Comparison of ENCODE assay signal across 8 cellular contexts in genomic region chr22:41621099-41621910, GRCh38. TPM values are rescaled to one million over a fixed set of nuclear protein-coding genes. Genes with fewer than 3 reads are reported as not detected.
DNase-seq lines count a peak whose midpoint lies in the region; ATAC-seq and TF ChIP-seq lines count a peak whose summit lies in the region.

Gene XRCC6 (plus strand): TSS chr22:41621295. CDS start chr22:41622005, 710 bp downstream.

- ATAC-seq in CD8-positive, alpha-beta T cell, result peak; percentile 93
- ATAC-seq in GM19467 (IDR thresholded peaks at IDR 0.05; ENCODE audit: unreplicated experiment), result peak; percentile 72

- peaks cover 52% of the 10 kb centered on the region for H3K4me1 Mint-ChIP-seq in CD8-positive, alpha-beta T cell (ENCODE audit: low read depth)

- POLR2A ChIA-PET in CD8-positive, alpha-beta T cell (lab: Charles Lee), result interaction anchor here (0.6 to 3.4 kb wide), 11 partner anchors 15 to 1157 kb away, joined by 3 to 37 read pairs (median 5); partner anchors contain the start of genes ACO2, PHF5A, PMM1 and RANGAP1

- intact Hi-C loops in CD8-positive, alpha-beta T cell (cut with DNase I, micrococcal nuclease), result loop anchor here (1.0 to 5.0 kb wide), 14 partner anchors 31 to 991 kb away; partner anchors contain the start of genes ACO2 (in 2 of the 2), SNU13 (in 2 of the 2), TEF (in 2 of the 2) and PMM1 (in 1 of the 2)

- no peaks in the 10 kb centered on the region for H3K9me3 Mint-ChIP-seq in CD8-positive, alpha-beta T cell

- peaks cover 25% of the 10 kb centered on the region for H3K4me1 ChIP-seq in CD8-positive, alpha-beta T cell (ENCODE audit: insufficient read depth, low read length)

- peak within 1 kb of the TSS; percentile 95 for H3K27ac ChIP-seq in CD8-positive, alpha-beta T cell (ENCODE audit: low read depth, low read length)

- DNase-seq in CD8-positive, alpha-beta T cell, result peak; percentile 99 to 100 (median 100)
- DNase-seq in HS-5 (ENCODE audit: low read depth) (peak; percentile 98), lung microvascular endothelial cell (ENCODE audit: low read depth in 2 of 2) (peak; percentile 100)
- peak; percentile 98 for DNase-seq in NK-92 treated with Interleukin-12 subunit alpha and Interleukin-12 subunit beta, amount 100 ng/mL, for 24 hours (lab: John Stamatoyannopoulos, UW)
- DNase-seq in activated CD8-positive, alpha-beta memory T cell treated with anti-CD3 and anti-CD28 coated beads for 24 hours, result peak; percentile 100
- DNase-seq in effector CD8-positive, alpha-beta T cell (lab: John Stamatoyannopoulos, UW), result peak; percentile 100
- peak; percentile 99 to 100 (median 100) for DNase-seq in stimulated activated CD4-positive, alpha-beta T cell treated with anti-CD3 and anti-CD28 coated beads, TNF-alpha, amount 100 ng/mL, for 48 hours (ENCODE audit: low read depth in 3 of 3)

- peak within 1 kb of the TSS; percentile 100 for H3K4me3 Mint-ChIP-seq in CD8-positive, alpha-beta T cell

- no peaks in the 10 kb centered on the region for H3K9me3 ChIP-seq in CD8-positive, alpha-beta T cell (ENCODE audit: low read length)

- peak within 1 kb of the TSS; percentile 84 for H3K4me3 ChIP-seq in CD8-positive, alpha-beta T cell (ENCODE audit: low read depth, low read length)

- peaks cover 6% of the 10 kb centered on the region for H3K36me3 ChIP-seq in CD8-positive, alpha-beta T cell (ENCODE audit: insufficient read depth, low read length)

- no peaks in the 10 kb centered on the region for H3K27me3 ChIP-seq in CD8-positive, alpha-beta T cell (ENCODE audit: insufficient read depth, low read length)

- CTCF ChIA-PET in CD8-positive, alpha-beta T cell (lab: Charles Lee), result interaction anchor here (0.6 to 0.8 kb wide), 2 partner anchors 89 to 212 kb away, joined by 3 read pairs; partner anchors contain the start of gene SREBF2

- H3K27me3 Mint-ChIP-seq in CD8-positive, alpha-beta T cell (ENCODE audit: low read depth), result no peaks in the 10 kb centered on the region

- no peak for TF ChIP-seq CTCF in CD8-positive, alpha-beta T cell (IDR thresholded peaks at IDR 0.05)

- peak within 1 kb of the TSS; percentile 100 for H3K27ac Mint-ChIP-seq in CD8-positive, alpha-beta T cell

- H3K36me3 Mint-ChIP-seq in CD8-positive, alpha-beta T cell, result peaks cover 29% of the 10 kb centered on the region

RNA-seq across cellular contexts. Expression of gene XRCC6, which starts in this region (rescaled TPM):
- 100 to 1,000 TPM; 202 to 205 TPM for total RNA-seq in CD8-positive, alpha-beta T cell
- total RNA-seq in lung microvascular endothelial cell, result 215 and 281 TPM in 2 replicates

Comparison
In these comparisons a context has a peak if more than half of its experiments do, and no peak if none do; other contexts are left out.
1. Peak in every context shown above with its lines: DNase-seq, ATAC-seq, H3K4me3 ChIP-seq and H3K27ac ChIP-seq.